In genomic region chr2:55050133-55050994, GRCh38 we compare ENCODE assay signal across 8 cellular contexts. TPM values are rescaled to one million over a fixed set of nuclear protein-coding genes. Genes with fewer than 3 reads are reported as not detected.
DNase-seq lines count a peak whose midpoint lies in the region; ATAC-seq, FAIRE-seq and TF ChIP-seq lines count a peak whose summit lies in the region.

Gene RTN4 (minus strand): TSS chr2:55050451. CDS start chr2:55050300, 151 bp downstream.

- H3K9me3 ChIP-seq in HepG2 (ENCODE audit: low read length) = no peaks in the 10 kb centered on the region

- TF ChIP-seq RAD21 in HepG2 (CRISPR knock-in tag; IDR thresholded peaks at IDR 0.05) = peak; percentile 53; the same call in 1 of the 2 replicates

- POLR2A ChIA-PET in HepG2 (lab: Yijun Ruan, JAX) = interaction anchor here (0.6 to 2.6 kb wide), 27 partner anchors 8 to 567 kb away, joined by 3 to 18 read pairs (median 4); partner anchors contain the start of genes CCDC88A, CFAP36, CLHC1 and MTIF2

- H3K36me3 ChIP-seq in HepG2 (replicated peaks in 1 of 2; ENCODE audit: control insufficient read depth in 1 of 2, insufficient read depth in 2 of 2, low read length in 2 of 2) = no peaks in the 10 kb centered on the region

- peak within 1 kb of the TSS; percentile 30 for H2AFZ ChIP-seq in HepG2 (ENCODE audit: low read length)

- FAIRE-seq in HepG2 (lab: Jason Lieb, UNC) = peak; percentile 89

- peak within 1 kb of the TSS; percentile 91 for H3K4me2 ChIP-seq in HepG2 (ENCODE audit: low read depth, low read length)

- ATAC-seq in GM19397 (IDR thresholded peaks at IDR 0.05; ENCODE audit: unreplicated experiment) (peak; percentile 85), HG03571 (IDR thresholded peaks at IDR 0.05; ENCODE audit: unreplicated experiment) (peak; percentile 76), HepG2 (peak; percentile 90)

- intact Hi-C loops in HepG2 (cut with micrococcal nuclease; ENCODE audit: unreplicated experiment) = loop anchor here (1.0 to 10.0 kb wide), 3 partner anchors 35 to 219 kb away; partner anchors contain the start of genes CLHC1, MTIF2 and RPS27A

- WGBS in HepG2 (ENCODE audit: low lambda C conversion rate) = under 1% methylated on average over 60 of the region's 61 CpGs

- peak within 1 kb of the TSS; percentile 86 for H3K9ac ChIP-seq in HepG2 (ENCODE audit: insufficient read depth, low read depth, low read length)

- H3K4me3 ChIP-seq in HepG2 (replicated peaks in 1 of 3; ENCODE audit: insufficient read depth in 1 of 3, low read depth in 2 of 3, low read length in 3 of 3) = peak within 1 kb of the TSS; percentile 87 to 97 (median 94)

- peaks cover 41% of the 10 kb centered on the region for H3K4me1 ChIP-seq in HepG2 (ENCODE audit: insufficient read depth, low read length)

- peaks cover 24% of the 10 kb centered on the region for H4K20me1 ChIP-seq in HepG2 (ENCODE audit: insufficient read depth, low read length)

- peak; percentile 37; the same call in 1 of the 2 replicates for TF ChIP-seq CTCF in HepG2 (CRISPR knock-in tag; IDR thresholded peaks at IDR 0.05)

- H3K79me2 ChIP-seq in HepG2 (ENCODE audit: insufficient read depth, low read length) = peaks cover 44% of the 10 kb centered on the region

- peak; percentile 99 for DNase-seq in CD1c-positive myeloid dendritic cell (ENCODE audit: extremely low spot score)
- peak; percentile 100 for DNase-seq in NCI-H82 (lab: John Stamatoyannopoulos, UW)
- DNase-seq in activated CD4-positive, alpha-beta T cell treated with anti-CD3 and anti-CD28 coated beads, Interleukin-2, amount 50 U/mL, for 48 hours = peak; percentile 98 to 99
- DNase-seq in dermis microvascular lymphatic vessel endothelial cell (ENCODE audit: low read depth in 2 of 2) = peak; percentile 97 to 99
- peak; percentile 99 for DNase-seq in HepG2 (ENCODE audit: low spot score)
- peak; percentile 98 for DNase-seq in stimulated activated CD4-positive, alpha-beta T cell treated with anti-CD3 and anti-CD28 coated beads, Interleukin-4, amount 100 ng/mL, for 1 hour

- CTCF ChIA-PET in HepG2 (lab: Yijun Ruan, JAX; ENCODE audit: low intra/inter-chr PET ratio, low total read pairs) = interaction anchor here (1.3 to 2.3 kb wide), 2 partner anchors 35 to 36 kb away, joined by 4 to 11 read pairs; no protein-coding TSS in a partner anchor

- H3K27me3 ChIP-seq in HepG2 (ENCODE audit: control insufficient read depth in 1 of 2, insufficient read depth in 2 of 2, low read length in 2 of 2) = no peaks in the 10 kb centered on the region; a peak in 1 of 5 replicates

- TF ChIP-seq POLR2A in HepG2 (IDR thresholded peaks at IDR 0.05; ENCODE audit: insufficient read depth in 1 of 2, low read depth in 2 of 2, low read length in 2 of 2) = peak; percentile 90 to 99

- in situ Hi-C loops in HepG2 (cut with HindIII; ENCODE audit: extremely low pct_ligation_motif_present, low pct_unique_long_range_greater_than_20kb) = no loop called here

- H3K27ac ChIP-seq in HepG2 (ENCODE audit: extremely low read length, insufficient read depth, low read length) = peak within 1 kb of the TSS; percentile 84

- TF ChIP-seq EP300 in HepG2 (IDR thresholded peaks at IDR 0.05; ENCODE audit: low read depth in 2 of 2, low read length in 2 of 2) (no peak), HepG2 (CRISPR knock-in tag; IDR thresholded peaks at IDR 0.05; ENCODE audit: borderline replicate concordance) (no peak)

- no TSS peak for BruUV-seq in HepG2 (replicated peaks; lab: Mats Ljungman, UMichigan)

TF ChIP-seq in HepG2, 621 proteins besides CTCF, POLR2A, EP300 and RAD21 (continues in another document):
- TF ChIP-seq STAG1 (CRISPR knock-in tag; IDR thresholded peaks at IDR 0.05) = 0 out of 2 replicates have a peak, but pooled peaks have one; percentile 6
- TF ChIP-seq ZNF484 (CRISPR knock-in tag; IDR thresholded peaks at IDR 0.05; ENCODE audit: borderline replicate concordance, low read depth) = no peak
- TF ChIP-seq GZF1 (CRISPR knock-in tag; IDR thresholded peaks at IDR 0.05) = peak; percentile 77
- TF ChIP-seq HMGA1 (CRISPR knock-in tag; conservative IDR thresholded peaks at IDR 0.05) = no peak
- TF ChIP-seq ZBTB37 (CRISPR knock-in tag; IDR thresholded peaks at IDR 0.05) = no peak
- peak; percentile 80; the same call in 1 of the 2 replicates for TF ChIP-seq ARID2 (CRISPR knock-in tag; IDR thresholded peaks at IDR 0.05; ENCODE audit: borderline replicate concordance)
- TF ChIP-seq ZNF766 (CRISPR knock-in tag; IDR thresholded peaks at IDR 0.05; ENCODE audit: borderline replicate concordance) = peak; percentile 49; the same call in 1 of the 2 replicates
- peak in 1 of 2 experiments; percentile 91; a peak in 1 of 4 replicates for TF ChIP-seq KLF16 (CRISPR knock-in tag; IDR thresholded peaks at IDR 0.05)
- peak; percentile 20; the same call in 1 of the 2 replicates for TF ChIP-seq ZHX1 (CRISPR knock-in tag; IDR thresholded peaks at IDR 0.05; ENCODE audit: low read depth)
- TF ChIP-seq MLX (CRISPR knock-in tag; IDR thresholded peaks at IDR 0.05) = no peak
- no peak for TF ChIP-seq ATF4 (CRISPR knock-in tag; IDR thresholded peaks at IDR 0.05)

RNA-seq across cellular contexts. Expression of gene RTN4, which starts in this region (rescaled TPM):
- total RNA-seq in dermis microvascular lymphatic vessel endothelial cell (92.2 and 132 TPM in 2 replicates), HepG2 (2016; rRNA removed; fragmentation: Illumina TruSeq; extraction: Trizol) (67.4 and 98.4 TPM in 2 replicates)
- 113 and 115 TPM in 2 replicates for total RNA-seq in HepG2 (2016; cell fraction: cytosol; rRNA removed; fragmentation: Illumina TruSeq; extraction: Trizol; ENCODE audit: low read depth)
- total RNA-seq in HepG2 (2016; cell fraction: insoluble cytoplasmic fraction; rRNA removed; fragmentation: Illumina TruSeq; extraction: Trizol) = 65.4 and 98.8 TPM in 2 replicates
- total RNA-seq in HepG2 (2016; cell fraction: membrane; rRNA removed; fragmentation: Illumina TruSeq; extraction: Trizol) = 63.8 and 71.5 TPM in 2 replicates
- total RNA-seq in HepG2 (2016; cell fraction: nucleus; rRNA removed; fragmentation: Illumina TruSeq; extraction: Trizol) = 135 and 150 TPM in 2 replicates
- 100 and 133 TPM in 2 replicates for polyA plus RNA-seq in HepG2 (2011; rRNA removed)
- polyA plus RNA-seq in HepG2 (2011; cell fraction: cytosol; rRNA removed) = 56.6 and 89.3 TPM in 2 replicates
- polyA plus RNA-seq in HepG2 (2011; cell fraction: nucleus; rRNA removed) = 46.6 and 69.0 TPM in 2 replicates
- polyA plus RNA-seq in HepG2 (2012) = 176 and 196 TPM in 2 replicates
- polyA plus RNA-seq in HepG2 (2016; cell fraction: cytosol; fragmentation: Illumina TruSeq; extraction: Trizol; ENCODE audit: low read depth) = 25.4 and 26.1 TPM in 2 replicates
- 104 and 116 TPM in 2 replicates for polyA plus RNA-seq in HepG2 (2016; cell fraction: insoluble cytoplasmic fraction; fragmentation: Illumina TruSeq; extraction: Trizol; ENCODE audit: low read depth)
- 56.9 and 65.1 TPM in 2 replicates for polyA plus RNA-seq in HepG2 (2016; cell fraction: membrane; fragmentation: Illumina TruSeq; extraction: Trizol; ENCODE audit: low read depth)
- 271 and 279 TPM in 2 replicates for polyA plus RNA-seq in HepG2 (2016; cell fraction: nucleus; fragmentation: Illumina TruSeq; extraction: Trizol; ENCODE audit: insufficient read depth, low read depth)
- 71.7 and 98.5 TPM in 2 replicates for polyA minus RNA-seq in HepG2 (2011; rRNA and poly(A)+ RNA removed; ENCODE audit: low replicate concordance)
- 85.3 and 110 TPM in 2 replicates for polyA minus RNA-seq in HepG2 (2011; cell fraction: cytosol; rRNA and poly(A)+ RNA removed)
- 103 and 105 TPM in 2 replicates for polyA minus RNA-seq in HepG2 (2011; cell fraction: nucleus; rRNA and poly(A)+ RNA removed)

Comparison
In these comparisons a context has a peak if more than half of its experiments do, and no peak if none do; other contexts are left out.
1. Peak in every context shown above with its lines: DNase-seq, ATAC-seq, H3K4me3 ChIP-seq and H3K27ac ChIP-seq.